Comparison of ENCODE assay signal across 28 cellular contexts in the genomic region with DNA sequence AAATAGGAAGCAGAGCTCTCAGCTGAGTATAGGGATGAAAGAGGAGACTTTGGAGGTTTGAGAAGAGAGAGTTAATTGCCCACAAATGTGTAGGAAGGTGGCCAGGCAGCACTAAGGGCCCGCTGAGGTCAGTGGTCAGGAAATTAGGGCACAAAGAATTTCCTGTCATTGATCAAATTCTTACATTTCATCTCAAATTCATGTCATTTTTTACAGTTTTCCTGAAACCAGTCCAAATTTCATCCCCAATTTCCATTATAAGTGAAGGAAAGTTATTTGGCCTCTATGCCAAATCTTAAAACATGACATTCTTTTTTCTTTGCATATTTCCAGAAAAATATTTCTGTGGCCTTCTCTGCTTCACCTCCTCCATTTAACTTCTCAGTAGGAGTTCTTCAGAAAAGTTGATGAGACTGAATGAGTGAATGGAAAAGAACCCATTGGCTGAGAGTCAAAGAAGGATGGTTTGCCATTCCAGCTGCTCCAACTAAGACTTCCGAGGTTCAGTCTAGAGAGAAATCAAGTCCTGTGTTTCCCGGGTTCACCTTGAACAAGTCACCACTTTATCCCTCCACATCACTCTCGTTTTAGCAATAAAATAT.
"Had no signal": no experiment of that assay in that cellular context is flagged by ENCODE, and none has a peak within 500 bp of the region (broad histone marks: within the 10 kb centered on the region; RNA-seq: fewer than 3 reads in every experiment).

No MANE protein-coding gene starts in this region.

- DNase-seq: activated CD4-positive, alpha-beta T cell treated with anti-CD3 and anti-CD28 coated beads for 48 hours; activated CD4-positive, alpha-beta T cell treated with anti-CD3 and anti-CD28 coated beads, Interleukin-2, amount 50 U/mL, for 48 hours; activated CD8-positive, alpha-beta memory T cell treated with anti-CD3 and anti-CD28 coated beads for 24 hours; activated gamma-delta T cell; activated naive CD4-positive, alpha-beta T cell treated with anti-CD3 and anti-CD28 coated beads, Interleukin-2, amount 10 ng/mL, durations not matched to agents 7 days and 5 days; activated naive CD8-positive, alpha-beta T cell treated with anti-CD3 and anti-CD28 coated beads, Interleukin-2, amount 10 ng/mL, durations not matched to agents 7 days and 5 days; central memory CD4-positive, alpha-beta T cell; effector CD4-positive, alpha-beta T cell; esophagus squamous epithelium; gastrocnemius medialis; glutamatergic neuron; left lung; lower lobe of right lung; naive B cell; nephron progenitor cell; nucleus accumbens; right lobe of liver; stimulated activated CD4-positive, alpha-beta T cell treated with anti-CD3 and anti-CD28 coated beads, Interleukin-2, amount 100 ng/mL, for 48 hours; stimulated activated naive CD8-positive, alpha-beta T cell treated with anti-CD3 and anti-CD28 coated beads, Interleukin-15, Interleukin-2, amounts not matched to agents 100 U/mL and 50 U/mL, for 24 hours; T-helper 17 cell; T1000; trophoblast cell; WERI-Rb-1 had no signal

- H3K4me3 ChIP-seq: ascending aorta, breast epithelium, esophagus squamous epithelium, gastrocnemius medialis, left lung, lower lobe of right lung, right lobe of liver, thoracic aorta had no signal

- H3K4me1 ChIP-seq: ascending aorta, breast epithelium, gastrocnemius medialis, lower lobe of right lung, right lobe of liver had no signal

- H3K27ac ChIP-seq: breast epithelium, epithelial cell of prostate, esophagus squamous epithelium, gastrocnemius medialis, left lung, lower lobe of right lung, right lobe of liver, thoracic aorta, WERI-Rb-1 had no signal

- ATAC-seq: activated CD4-positive, CD25-positive, alpha-beta regulatory T cell treated with anti-CD3 and anti-CD28 coated beads, Interleukin-2, amount 50 U/mL, for 24 hours; gastrocnemius medialis; left lung; lower lobe of right lung; right lobe of liver; stimulated activated naive CD8-positive, alpha-beta T cell treated with anti-CD3 and anti-CD28 coated beads, Interleukin-15, Interleukin-2, amounts not matched to agents 100 U/mL and 50 U/mL, for 24 hours; T-helper 17 cell had no signal

- H3K36me3 ChIP-seq: ascending aorta, breast epithelium, esophagus squamous epithelium, gastrocnemius medialis, left lung, lower lobe of right lung, right lobe of liver, thoracic aorta, WERI-Rb-1 had no signal

- H3K9me3 ChIP-seq: esophagus squamous epithelium, gastrocnemius medialis, lower lobe of right lung, right lobe of liver, thoracic aorta had no signal

- H3K27me3 ChIP-seq: ascending aorta, breast epithelium, esophagus squamous epithelium, gastrocnemius medialis, left lung, right lobe of liver had no signal
